Comparison of ENCODE assay signal across 1 cellular context in the genomic region with DNA sequence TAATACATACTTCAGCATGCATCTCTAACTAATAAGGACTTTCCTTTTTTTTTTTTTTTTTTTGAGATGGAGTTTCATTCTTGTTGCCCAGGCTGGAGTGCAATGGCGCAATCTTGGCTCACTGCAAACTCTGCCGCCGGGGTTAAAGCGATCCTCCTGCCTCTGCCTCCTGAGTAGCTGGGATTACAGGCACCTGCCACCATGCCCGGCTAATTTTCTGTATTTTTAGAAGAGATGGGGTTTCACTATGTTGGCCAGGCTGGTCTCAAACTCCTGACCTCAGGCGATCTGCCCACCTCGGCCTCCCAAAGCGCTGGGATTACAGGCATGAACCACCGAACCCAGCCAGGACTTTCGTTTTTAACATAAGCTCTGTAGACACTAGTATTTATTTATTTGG.
TF ChIP-seq lines count a peak whose summit lies in the region.

No MANE protein-coding gene starts in this region.

TF ChIP-seq in HepG2, 621 proteins besides CTCF, POLR2A, EP300 and RAD21:
- TF ChIP-seq MED8 (CRISPR knock-in tag; IDR thresholded peaks at IDR 0.05; ENCODE audit: insufficient replicate concordance): peak; percentile 42
- TF ChIP-seq ZNF121 (CRISPR knock-in tag; IDR thresholded peaks at IDR 0.05): peak; percentile 44
- TF ChIP-seq ZBTB20 (CRISPR knock-in tag; IDR thresholded peaks at IDR 0.05; ENCODE audit: borderline replicate concordance, low read depth): 0 out of 2 replicates have a peak, but pooled peaks have one; percentile 53
- TF ChIP-seq, protein P1, sequence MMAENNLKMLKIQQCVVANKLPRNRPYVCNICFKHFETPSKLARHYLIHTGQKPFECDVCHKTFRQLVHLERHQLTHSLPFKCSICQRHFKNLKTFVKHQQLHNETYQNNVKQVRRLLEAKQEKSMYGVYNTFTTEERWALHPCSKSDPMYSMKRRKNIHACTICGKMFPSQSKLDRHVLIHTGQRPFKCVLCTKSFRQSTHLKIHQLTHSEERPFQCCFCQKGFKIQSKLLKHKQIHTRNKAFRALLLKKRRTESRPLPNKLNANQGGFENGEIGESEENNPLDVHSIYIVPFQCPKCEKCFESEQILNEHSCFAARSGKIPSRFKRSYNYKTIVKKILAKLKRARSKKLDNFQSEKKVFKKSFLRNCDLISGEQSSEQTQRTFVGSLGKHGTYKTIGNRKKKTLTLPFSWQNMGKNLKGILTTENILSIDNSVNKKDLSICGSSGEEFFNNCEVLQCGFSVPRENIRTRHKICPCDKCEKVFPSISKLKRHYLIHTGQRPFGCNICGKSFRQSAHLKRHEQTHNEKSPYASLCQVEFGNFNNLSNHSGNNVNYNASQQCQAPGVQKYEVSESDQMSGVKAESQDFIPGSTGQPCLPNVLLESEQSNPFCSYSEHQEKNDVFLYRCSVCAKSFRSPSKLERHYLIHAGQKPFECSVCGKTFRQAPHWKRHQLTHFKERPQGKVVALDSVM (CRISPR knock-in tag; IDR thresholded peaks at IDR 0.05): peak; percentile 73
- 0 out of 2 replicates have a peak, but pooled peaks have one; percentile 33 for TF ChIP-seq ZNF598 (CRISPR knock-in tag; IDR thresholded peaks at IDR 0.05; ENCODE audit: borderline replicate concordance)
- 0 out of 2 replicates have a peak, but pooled peaks have one; percentile 20 for TF ChIP-seq CEBPB (IDR thresholded peaks at IDR 0.05; ENCODE audit: borderline replicate concordance, low read depth, low read length)
- TF ChIP-seq ZNF605 (CRISPR knock-in tag; IDR thresholded peaks at IDR 0.05): 0 out of 2 replicates have a peak, but pooled peaks have one; percentile 15
- TF ChIP-seq, protein P2, sequence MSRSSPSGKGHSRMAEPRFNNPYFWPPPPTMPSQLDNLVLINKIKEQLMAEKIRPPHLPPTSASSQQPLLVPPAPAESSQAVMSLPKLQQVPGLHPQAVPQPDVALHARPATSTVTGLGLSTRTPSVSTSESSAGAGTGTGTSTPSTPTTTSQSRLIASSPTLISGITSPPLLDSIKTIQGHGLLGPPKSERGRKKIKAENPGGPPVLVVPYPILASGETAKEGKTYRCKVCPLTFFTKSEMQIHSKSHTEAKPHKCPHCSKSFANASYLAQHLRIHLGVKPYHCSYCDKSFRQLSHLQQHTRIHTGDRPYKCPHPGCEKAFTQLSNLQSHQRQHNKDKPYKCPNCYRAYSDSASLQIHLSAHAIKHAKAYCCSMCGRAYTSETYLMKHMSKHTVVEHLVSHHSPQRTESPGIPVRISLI (CRISPR knock-in tag; IDR thresholded peaks at IDR 0.05; ENCODE audit: borderline replicate concordance): peak; percentile 75
- peak; percentile 37; the same call in 1 of the 2 replicates for TF ChIP-seq SALL1 (CRISPR knock-in tag; IDR thresholded peaks at IDR 0.05)
- TF ChIP-seq, protein P3, sequence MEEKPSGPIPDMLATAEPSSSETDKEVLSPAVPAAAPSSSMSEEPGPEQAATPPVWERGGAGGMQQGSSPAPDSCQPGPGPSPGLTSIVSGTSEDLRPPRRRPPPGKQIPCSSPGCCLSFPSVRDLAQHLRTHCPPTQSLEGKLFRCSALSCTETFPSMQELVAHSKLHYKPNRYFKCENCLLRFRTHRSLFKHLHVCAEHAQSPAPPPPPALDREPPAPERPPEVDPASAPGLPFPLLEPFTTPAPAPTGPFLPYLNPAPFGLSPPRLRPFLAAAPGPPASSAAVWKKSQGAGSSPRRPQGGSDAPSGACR (CRISPR knock-in tag; IDR thresholded peaks at IDR 0.05): 0 out of 2 replicates have a peak, but pooled peaks have one; percentile 21
- TF ChIP-seq, protein P4, sequence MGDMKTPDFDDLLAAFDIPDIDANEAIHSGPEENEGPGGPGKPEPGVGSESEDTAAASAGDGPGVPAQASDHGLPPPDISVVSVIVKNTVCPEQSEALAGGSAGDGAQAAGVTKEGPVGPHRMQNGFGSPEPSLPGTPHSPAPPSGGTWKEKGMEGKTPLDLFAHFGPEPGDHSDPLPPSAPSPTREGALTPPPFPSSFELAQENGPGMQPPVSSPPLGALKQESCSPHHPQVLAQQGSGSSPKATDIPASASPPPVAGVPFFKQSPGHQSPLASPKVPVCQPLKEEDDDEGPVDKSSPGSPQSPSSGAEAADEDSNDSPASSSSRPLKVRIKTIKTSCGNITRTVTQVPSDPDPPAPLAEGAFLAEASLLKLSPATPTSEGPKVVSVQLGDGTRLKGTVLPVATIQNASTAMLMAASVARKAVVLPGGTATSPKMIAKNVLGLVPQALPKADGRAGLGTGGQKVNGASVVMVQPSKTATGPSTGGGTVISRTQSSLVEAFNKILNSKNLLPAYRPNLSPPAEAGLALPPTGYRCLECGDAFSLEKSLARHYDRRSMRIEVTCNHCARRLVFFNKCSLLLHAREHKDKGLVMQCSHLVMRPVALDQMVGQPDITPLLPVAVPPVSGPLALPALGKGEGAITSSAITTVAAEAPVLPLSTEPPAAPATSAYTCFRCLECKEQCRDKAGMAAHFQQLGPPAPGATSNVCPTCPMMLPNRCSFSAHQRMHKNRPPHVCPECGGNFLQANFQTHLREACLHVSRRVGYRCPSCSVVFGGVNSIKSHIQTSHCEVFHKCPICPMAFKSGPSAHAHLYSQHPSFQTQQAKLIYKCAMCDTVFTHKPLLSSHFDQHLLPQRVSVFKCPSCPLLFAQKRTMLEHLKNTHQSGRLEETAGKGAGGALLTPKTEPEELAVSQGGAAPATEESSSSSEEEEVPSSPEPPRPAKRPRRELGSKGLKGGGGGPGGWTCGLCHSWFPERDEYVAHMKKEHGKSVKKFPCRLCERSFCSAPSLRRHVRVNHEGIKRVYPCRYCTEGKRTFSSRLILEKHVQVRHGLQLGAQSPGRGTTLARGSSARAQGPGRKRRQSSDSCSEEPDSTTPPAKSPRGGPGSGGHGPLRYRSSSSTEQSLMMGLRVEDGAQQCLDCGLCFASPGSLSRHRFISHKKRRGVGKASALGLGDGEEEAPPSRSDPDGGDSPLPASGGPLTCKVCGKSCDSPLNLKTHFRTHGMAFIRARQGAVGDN (CRISPR knock-in tag; IDR thresholded peaks at IDR 0.05): peak; percentile 55
- TF ChIP-seq MIER3 (CRISPR knock-in tag; IDR thresholded peaks at IDR 0.05; ENCODE audit: borderline replicate concordance): peak; percentile 10; the same call in 1 of the 2 replicates
- 0 out of 2 replicates have a peak, but pooled peaks have one; percentile 5 for TF ChIP-seq GLI4 (CRISPR knock-in tag; IDR thresholded peaks at IDR 0.05; ENCODE audit: borderline replicate concordance)
- TF ChIP-seq ZMYM3 (CRISPR knock-in tag; IDR thresholded peaks at IDR 0.05): peak; percentile 53
- peak; percentile 15; the same call in 1 of the 2 replicates for TF ChIP-seq ZFY (CRISPR knock-in tag; IDR thresholded peaks at IDR 0.05)
- TF ChIP-seq ZNF292 (CRISPR knock-in tag; IDR thresholded peaks at IDR 0.05; ENCODE audit: borderline replicate concordance, low read depth): peak; percentile 80
- TF ChIP-seq, protein P5, sequence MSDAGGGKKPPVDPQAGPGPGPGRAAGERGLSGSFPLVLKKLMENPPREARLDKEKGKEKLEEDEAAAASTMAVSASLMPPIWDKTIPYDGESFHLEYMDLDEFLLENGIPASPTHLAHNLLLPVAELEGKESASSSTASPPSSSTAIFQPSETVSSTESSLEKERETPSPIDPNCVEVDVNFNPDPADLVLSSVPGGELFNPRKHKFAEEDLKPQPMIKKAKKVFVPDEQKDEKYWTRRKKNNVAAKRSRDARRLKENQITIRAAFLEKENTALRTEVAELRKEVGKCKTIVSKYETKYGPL (CRISPR knock-in tag; IDR thresholded peaks at IDR 0.05): peak; percentile 17; the same call in 1 of the 2 replicates
- TF ChIP-seq NAIF1 (CRISPR knock-in tag; IDR thresholded peaks at IDR 0.05; ENCODE audit: borderline replicate concordance): 0 out of 2 replicates have a peak, but pooled peaks have one; percentile 14
- TF ChIP-seq KAT7 (CRISPR knock-in tag; IDR thresholded peaks at IDR 0.05; ENCODE audit: borderline replicate concordance): peak; percentile 24; the same call in 1 of the 2 replicates
- peak; percentile 20 for TF ChIP-seq MED1 (CRISPR knock-in tag; IDR thresholded peaks at IDR 0.05)
- TF ChIP-seq CEBPG (CRISPR knock-in tag; IDR thresholded peaks at IDR 0.05): peak; percentile 61
TF ChIP-seq in HepG2: peak in this region for 21; not testable (repeated sequence) for 600.
